8 cellular contexts compared by ENCODE assay signal in genomic region chr3:141460097-141460704, GRCh38. TPM values are rescaled to one million over a fixed set of nuclear protein-coding genes. Genes with fewer than 3 reads are reported as not detected.
DNase-seq lines count a peak whose midpoint lies in the region; ATAC-seq and TF ChIP-seq lines count a peak whose summit lies in the region.

No MANE protein-coding gene starts in this region.

- intact Hi-C loops in Right ventricle myocardium inferior (cut with DNase I) (loop anchor here (2.0 to 5.0 kb wide), 2 partner anchors 101 to 452 kb away; no protein-coding TSS in a partner anchor), uterus (cut with DNase I; ENCODE audit: low total_unique reads) (no loop called here)

- H3K9me3 Mint-ChIP-seq in activated naive CD4-positive, alpha-beta T cell treated with anti-CD3 and anti-CD28 coated beads, Interleukin-2, amount 10 ng/mL, durations not matched to agents 7 days and 5 days, result peaks cover 17% of the 10 kb centered on the region
- H3K9me3 Mint-ChIP-seq in progenitor cell of endocrine pancreas (ENCODE audit: low read depth), result peaks cover 4% of the 10 kb centered on the region

- H3K4me3 ChIP-seq in uterus, result no peak overlapping the region

- TF ChIP-seq CTCF in GM12873 (IDR thresholded peaks at IDR 0.05; ENCODE audit: insufficient read depth, low read depth, low read length, missing control alignments) (peak; percentile 93), progenitor cell of endocrine pancreas (IDR thresholded peaks at IDR 0.05; ENCODE audit: unreplicated experiment) (peak; percentile 94), uterus (IDR thresholded peaks at IDR 0.05) (peak; percentile 84 to 90 (median 88))

- H3K4me1 ChIP-seq in uterus, result no peaks in the 10 kb centered on the region

- no peak for TF ChIP-seq POLR2A in uterus (IDR thresholded peaks at IDR 0.05)

- peaks cover 12% of the 10 kb centered on the region for H3K27me3 Mint-ChIP-seq in activated naive CD4-positive, alpha-beta T cell treated with anti-CD3 and anti-CD28 coated beads, Interleukin-2, amount 10 ng/mL, durations not matched to agents 7 days and 5 days
- H3K27me3 Mint-ChIP-seq in progenitor cell of endocrine pancreas, result peaks cover 4% of the 10 kb centered on the region

- H3K27ac ChIP-seq in uterus, result no peak overlapping the region

- peaks cover 7% of the 10 kb centered on the region for H3K36me3 Mint-ChIP-seq in activated naive CD4-positive, alpha-beta T cell treated with anti-CD3 and anti-CD28 coated beads, Interleukin-2, amount 10 ng/mL, durations not matched to agents 7 days and 5 days
- H3K36me3 Mint-ChIP-seq in progenitor cell of endocrine pancreas (ENCODE audit: insufficient read depth), result no peaks in the 10 kb centered on the region

- DNase-seq in NCI-H128 (lab: John Stamatoyannopoulos, UW; ENCODE audit: unreplicated experiment) (peak; percentile 66), SKM-1 (lab: John Stamatoyannopoulos, UW; ENCODE audit: unreplicated experiment) (peak; percentile 78), Right ventricle myocardium inferior (ENCODE audit: missing footprints) (peak; percentile 92), progenitor cell of endocrine pancreas (ENCODE audit: low spot score, unreplicated experiment) (peak; percentile 82), uterus (peak; percentile 87 to 91)
- DNase-seq in activated naive CD4-positive, alpha-beta T cell treated with anti-CD3 and anti-CD28 coated beads, Interleukin-2, amount 10 ng/mL, durations not matched to agents 7 days and 5 days, result peak; percentile 93

- CTCF ChIA-PET in activated naive CD4-positive, alpha-beta T cell treated with anti-CD3 and anti-CD28 coated beads, Interleukin-2, amount 10 ng/mL, durations not matched to agents 7 days and 5 days (lab: Charles Lee), result interaction anchor here (0.6 to 10.9 kb wide), 29 partner anchors 8 to 820 kb away, joined by 3 to 347 read pairs (median 5); no protein-coding TSS in a partner anchor

- no peaks in the 10 kb centered on the region for H3K27me3 ChIP-seq in uterus

- no peaks in the 10 kb centered on the region for H3K36me3 ChIP-seq in uterus

- no peak overlapping the region for H3K4me3 Mint-ChIP-seq in activated naive CD4-positive, alpha-beta T cell treated with anti-CD3 and anti-CD28 coated beads, Interleukin-2, amount 10 ng/mL, durations not matched to agents 7 days and 5 days
- H3K4me3 Mint-ChIP-seq in progenitor cell of endocrine pancreas (ENCODE audit: low read depth), result no peak overlapping the region

- no peaks in the 10 kb centered on the region for H3K9me3 ChIP-seq in uterus

- no peak overlapping the region for H3K27ac Mint-ChIP-seq in activated naive CD4-positive, alpha-beta T cell treated with anti-CD3 and anti-CD28 coated beads, Interleukin-2, amount 10 ng/mL, durations not matched to agents 7 days and 5 days
- no peak overlapping the region for H3K27ac Mint-ChIP-seq in progenitor cell of endocrine pancreas

- H3K4me1 Mint-ChIP-seq in activated naive CD4-positive, alpha-beta T cell treated with anti-CD3 and anti-CD28 coated beads, Interleukin-2, amount 10 ng/mL, durations not matched to agents 7 days and 5 days, result peaks cover 4% of the 10 kb centered on the region
- H3K4me1 Mint-ChIP-seq in progenitor cell of endocrine pancreas (ENCODE audit: low read depth), result peaks cover 7% of the 10 kb centered on the region

- ATAC-seq in HG02642 (IDR thresholded peaks at IDR 0.05; ENCODE audit: poor library complexity, unreplicated experiment), result peak; percentile 94
- ATAC-seq in Right ventricle myocardium inferior, result peak; percentile 95

RNA-seq across cellular contexts. Expression of gene RASA2, which starts 26.6 kb away (rescaled TPM):
- total RNA-seq in Right ventricle myocardium inferior, result 6.4 TPM
- 17.8 and 21.5 TPM in 2 replicates for total RNA-seq in progenitor cell of endocrine pancreas
- total RNA-seq in uterus, result 10 to 100 TPM; 11.3 to 49.4 (median 38.7) TPM
